ENCODE assay signal across 15 cellular contexts in genomic region chr4:144666539-144667175, GRCh38. TPM values are rescaled to one million over a fixed set of nuclear protein-coding genes. Genes with fewer than 3 reads are reported as not detected.
A peak's percentile ranks its signal among the peaks of the same experiment; 100 is the strongest.
DNase-seq lines count a peak whose midpoint lies in the region; TF ChIP-seq lines count a peak whose summit lies in the region.
"Had no signal": no experiment of that assay in that cellular context is flagged by ENCODE, and none has a peak within 500 bp of the region (broad histone marks: within the 10 kb centered on the region; RNA-seq: fewer than 3 reads in every experiment).

No MANE protein-coding gene starts in this region.

- WGBS in trophoblast cell (ENCODE audit: extremely low coverage, insufficient coverage, insufficient read length), result no CpG with 5 or more reads among the region's 2 CpGs
- WGBS in lower leg skin, 2 donors, result 89 to 90% methylated on average over 2 of the region's 2 CpGs
- WGBS in esophagus squamous epithelium, 2 donors, result 65 to 86% methylated on average over 2 of the region's 2 CpGs

- H2BK12ac ChIP-seq in trophoblast cell (ENCODE audit: low read length), result peak overlapping the region; percentile 30

- no peak overlapping the region for H4K91ac ChIP-seq in trophoblast cell (ENCODE audit: low read depth, low read length)

- no peak overlapping the region for H2AK5ac ChIP-seq in trophoblast cell (ENCODE audit: low read length)

- no peak overlapping the region for H2BK5ac ChIP-seq in trophoblast cell (ENCODE audit: low read depth, low read length, poor library complexity)

- H3K4me3 ChIP-seq in trophoblast cell (ENCODE audit: low read depth, low read length) (no peak overlapping the region), lower leg skin (ENCODE audit: low read depth, poor library complexity, severe bottlenecking) (no peak overlapping the region), esophagus squamous epithelium (no peak overlapping the region)
- H3K4me3 ChIP-seq: K562 had no signal

- H2BK120ac ChIP-seq in trophoblast cell (ENCODE audit: insufficient read depth, low read length, poor library complexity), result peak overlapping the region; percentile 53

- no peak overlapping the region for H3K14ac ChIP-seq in trophoblast cell (ENCODE audit: low read length)

- no peak overlapping the region for H3K23ac ChIP-seq in trophoblast cell (ENCODE audit: low read length)

- H3K27ac ChIP-seq in trophoblast cell (ENCODE audit: low read depth, low read length), result no peak overlapping the region
- no peak overlapping the region for H3K27ac ChIP-seq in esophagus squamous epithelium

- H4K12ac ChIP-seq in trophoblast cell (ENCODE audit: low read depth, low read length), result no peak overlapping the region

- H3K79me1 ChIP-seq in trophoblast cell (ENCODE audit: low read length), result no peaks in the 10 kb centered on the region

- no peak overlapping the region for H3K18ac ChIP-seq in trophoblast cell (ENCODE audit: low read length)

- no peak for TF ChIP-seq POLR2A in lower leg skin (IDR thresholded peaks at IDR 0.05)
- no peak for TF ChIP-seq POLR2A in esophagus squamous epithelium (IDR thresholded peaks at IDR 0.05)

- H3K9me3 ChIP-seq in trophoblast cell (ENCODE audit: insufficient read depth, low read depth, low read length) (no peaks in the 10 kb centered on the region), esophagus squamous epithelium (no peaks in the 10 kb centered on the region)

- intact Hi-C loops in lower leg skin (cut with DNase I; ENCODE audit: low total_unique reads), result no loop called here
- intact Hi-C loops in esophagus squamous epithelium (cut with DNase I), result no loop called here

- H2AFZ ChIP-seq in trophoblast cell (ENCODE audit: insufficient read depth, low read length, poor library complexity), result no peak overlapping the region

- H3K4me1 ChIP-seq in trophoblast cell (ENCODE audit: control insufficient read depth in 1 of 2, insufficient read depth in 2 of 2, low read length in 2 of 2) (peaks cover 3 to 5% of the 10 kb centered on the region in 2 experiments), esophagus squamous epithelium (no peaks in the 10 kb centered on the region)

- no peak overlapping the region for H3K9ac ChIP-seq in trophoblast cell (ENCODE audit: low read length)

- DNase-seq in GM03348 (ENCODE audit: low spot score) (peak; percentile 28), RPMI7951 (ENCODE audit: low read depth) (peak; percentile 59), fibroblast of peridontal ligament (ENCODE audit: extremely low read depth) (peak; percentile 29), trophoblast cell (no peak), lower leg skin (ENCODE audit: low spot score in 2 of 2) (no peak), HPDE6-E6E7 (ENCODE audit: extremely low spot score) (no peak), esophagus squamous epithelium (lab: John Stamatoyannopoulos, UW) (no peak), GM10266 (ENCODE audit: extremely low spot score) (no peak)
- DNase-seq: CD4-positive, CD25-positive, alpha-beta regulatory T cell; NCI-H1694; NCI-H82; stimulated activated CD4-positive, alpha-beta T cell treated with anti-CD3 and anti-CD28 coated beads, Interleukin-4, amount 100 ng/mL, for 4 hours; stimulated activated naive CD4-positive, alpha-beta T cell had no signal

- H3K4ac ChIP-seq in trophoblast cell (ENCODE audit: low read depth, low read length), result no peak overlapping the region

- TF ChIP-seq CTCF in lower leg skin (IDR thresholded peaks at IDR 0.05), result no peak
- no peak for TF ChIP-seq CTCF in esophagus squamous epithelium (IDR thresholded peaks at IDR 0.05)
- no peak for TF ChIP-seq CTCF in GM10266 (IDR thresholded peaks at IDR 0.05; ENCODE audit: control insufficient read depth, insufficient read depth, low read depth, missing control alignments)

- no peak overlapping the region for H4K8ac ChIP-seq in trophoblast cell (ENCODE audit: low read depth, low read length)

- H3K27me3 ChIP-seq in trophoblast cell (ENCODE audit: insufficient read depth, low read length), result no peaks in the 10 kb centered on the region
- H3K27me3 ChIP-seq in esophagus squamous epithelium, result no peaks in the 10 kb centered on the region

- H3K36me3 ChIP-seq in trophoblast cell (ENCODE audit: control insufficient read depth in 1 of 2, insufficient read depth in 2 of 2, low read length in 2 of 2) (no peaks in the 10 kb centered on the region), esophagus squamous epithelium (no peaks in the 10 kb centered on the region)

- H3K4me2 ChIP-seq in trophoblast cell (ENCODE audit: low read length), result no peak overlapping the region

- H3K79me2 ChIP-seq in trophoblast cell (ENCODE audit: control insufficient read depth, insufficient read depth, low read length, poor library complexity), result no peaks in the 10 kb centered on the region

RNA-seq across cellular contexts. Expression of gene HHIP, which starts 20.7 kb away (rescaled TPM):
- total RNA-seq in RPMI7951 (2014; rRNA removed; shearing (Covaris generic)), result 0.49 and 0.96 TPM in 2 replicates
- 0.08 and 0.12 TPM in 2 replicates for polyA plus RNA-seq in trophoblast cell (2013)
- total RNA-seq in lower leg skin (under 1 TPM in 2 of 4 donors, not detected in 2; 0.03 to 0.04 TPM), esophagus squamous epithelium (not detected)
- total RNA-seq: CD4-positive, CD25-positive, alpha-beta regulatory T cell had no signal
- polyA plus RNA-seq: CD4-positive, CD25-positive, alpha-beta regulatory T cell; esophagus; K562 had no signal

Comparison
In these comparisons a context has a peak if more than half of its experiments do, and no peak if none do; other contexts are left out.
1. DNase-seq: peak in GM03348 (single experiment), RPMI7951 (single experiment) and fibroblast of peridontal ligament (single experiment); none in trophoblast cell (0 of 2), lower leg skin (0 of 2), HPDE6-E6E7 (single experiment), esophagus squamous epithelium (single experiment) and GM10266 (single experiment).